Comparison of ENCODE assay signal across 24 cellular contexts in the genomic region with DNA sequence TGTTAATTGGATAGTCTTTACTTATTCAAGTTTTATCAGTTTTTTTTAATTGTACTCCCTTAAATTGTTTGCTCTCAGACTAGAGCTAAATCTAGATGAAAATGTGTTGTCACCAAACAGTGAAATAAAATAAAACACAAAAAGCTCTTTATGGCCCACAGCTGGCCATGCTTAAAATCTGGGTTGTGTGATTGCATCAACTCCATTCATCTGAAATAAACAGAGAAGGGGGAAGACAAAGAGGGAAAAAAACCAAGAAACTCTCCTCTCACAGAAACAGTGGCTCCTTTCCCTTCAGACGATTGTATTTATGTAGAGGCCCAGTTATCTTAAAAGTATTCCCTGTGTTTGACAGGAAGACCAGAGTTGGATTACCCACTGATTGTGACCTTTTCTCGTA.
DNase-seq lines count a peak whose midpoint lies in the region; ATAC-seq, FAIRE-seq and TF ChIP-seq lines count a peak whose summit lies in the region.
"Had no signal": no experiment of that assay in that cellular context is flagged by ENCODE, and none has a peak within 500 bp of the region (broad histone marks: within the 10 kb centered on the region; RNA-seq: fewer than 3 reads in every experiment).

No MANE protein-coding gene starts in this region.

- ATAC-seq in DND-41 (ENCODE audit: insufficient read depth, low read depth), result no peak
- ATAC-seq in heart right ventricle, result peak in 4 of 8 donors; percentile 25 to 54 (median 36)

- no peaks in the 10 kb centered on the region for H3K9me2 ChIP-seq in MM.1S (replicated peaks; ENCODE audit: insufficient read depth, low read length)

- no peaks in the 10 kb centered on the region for H3K79me2 ChIP-seq in DND-41 (ENCODE audit: insufficient read depth, low read length)
- H3K79me2 ChIP-seq in MM.1S (ENCODE audit: low read length), result no peaks in the 10 kb centered on the region

- FAIRE-seq in endometrium (lab: Jason Lieb, UNC), result peak; percentile 94
- FAIRE-seq in RCC 7860 (lab: Jason Lieb, UNC), result no peak
- FAIRE-seq: G401.6, HTR-8/SVneo had no signal

- peaks cover 26% of the 10 kb centered on the region for H3K4me1 ChIP-seq in DND-41 (ENCODE audit: insufficient read depth, low read length)
- H3K4me1 ChIP-seq in heart right ventricle, result peaks cover 0 to 24% (median 0%) of the 10 kb centered on the region in 9 donors
- H3K4me1 ChIP-seq in MM.1S (ENCODE audit: low read length), result peaks cover 22% of the 10 kb centered on the region
- H3K4me1 ChIP-seq: HAP-1, Peyer's patch had no signal

- H3K36me3 ChIP-seq in DND-41 (ENCODE audit: insufficient read depth, low read length), result no peaks in the 10 kb centered on the region
- H3K36me3 ChIP-seq in heart right ventricle, result no peaks in the 10 kb centered on the region
- no peaks in the 10 kb centered on the region for H3K36me3 ChIP-seq in MM.1S (replicated peaks; ENCODE audit: insufficient read depth, low read length)
- no peaks in the 10 kb centered on the region for H3K36me3 ChIP-seq in brain microvascular endothelial cell (replicated peaks)
- H3K36me3 ChIP-seq: HAP-1, Peyer's patch had no signal

- no peak for TF ChIP-seq CTCF in DND-41 (IDR thresholded peaks at IDR 0.05; ENCODE audit: borderline replicate concordance, extremely low read depth, low read length, poor library complexity, severe bottlenecking)
- no peak for TF ChIP-seq CTCF in heart right ventricle (IDR thresholded peaks at IDR 0.05)
- no peak for TF ChIP-seq CTCF in MM.1S (IDR thresholded peaks at IDR 0.05; ENCODE audit: low read length)
- no peak for TF ChIP-seq CTCF in brain microvascular endothelial cell (IDR thresholded peaks at IDR 0.05; ENCODE audit: low read depth, low read length, missing control alignments)
- no peak for TF ChIP-seq CTCF in GM10248 (IDR thresholded peaks at IDR 0.05; ENCODE audit: control extremely low read depth, extremely low read depth, low read depth, missing control alignments)

- H3K27me3 ChIP-seq in DND-41 (ENCODE audit: insufficient read depth, low read length, poor library complexity) (no peaks in the 10 kb centered on the region), heart right ventricle (peaks cover 0 to 7% (median 0%) of the 10 kb centered on the region in 7 donors), MM.1S (replicated peaks; ENCODE audit: insufficient read depth, low read length) (no peaks in the 10 kb centered on the region), brain microvascular endothelial cell (replicated peaks) (no peaks in the 10 kb centered on the region)
- H3K27me3 ChIP-seq: Peyer's patch had no signal

- in situ Hi-C loops in brain microvascular endothelial cell (cut with HindIII; ENCODE audit: low pct_ligation_motif_present, low sequenced_read_pairs), result no loop called here

- H4K20me1 ChIP-seq in DND-41 (ENCODE audit: insufficient read depth, low read length) (no peaks in the 10 kb centered on the region), MM.1S (ENCODE audit: insufficient read depth, low read length) (no peaks in the 10 kb centered on the region)

- no peak overlapping the region for H3K9ac ChIP-seq in DND-41 (ENCODE audit: low read depth, low read length)
- H3K9ac ChIP-seq in MM.1S (ENCODE audit: low read length), result no peak overlapping the region

- 44 to 45% methylated on average over 2 of the region's 2 CpGs for WGBS in heart right ventricle, 2 donors

- CTCF ChIA-PET in GM10248 (lab: Yijun Ruan, JAX), result no interaction called here

- peak overlapping the region; percentile 5; the same call in 1 of the 2 replicates for H3K27ac ChIP-seq in DND-41 (ENCODE audit: low read length)
- peak overlapping the region in 8 of 10 donors; percentile 0 to 64 (median 40) for H3K27ac ChIP-seq in heart right ventricle
- H3K27ac ChIP-seq in MM.1S (ENCODE audit: low read length), result no peak overlapping the region
- no peak overlapping the region for H3K27ac ChIP-seq in brain microvascular endothelial cell
- H3K27ac ChIP-seq: Peyer's patch, SK-N-MC had no signal

- intact Hi-C loops in heart right ventricle (cut with DNase I), result no loop called here

- H3K4me2 ChIP-seq in DND-41 (ENCODE audit: insufficient read depth, low read length) (no peak overlapping the region), MM.1S (ENCODE audit: low read depth, low read length) (no peak overlapping the region)

- H3K4me3 ChIP-seq in DND-41 (ENCODE audit: low read depth in 1 of 2, low read length in 2 of 2) (no peak overlapping the region), heart right ventricle (no peak overlapping the region), MM.1S (ENCODE audit: low read length) (no peak overlapping the region), brain microvascular endothelial cell (ENCODE audit: low read depth, low read length) (no peak overlapping the region)
- H3K4me3 ChIP-seq: HAP-1, Peyer's patch, SK-N-MC had no signal

- POLR2A ChIA-PET in GM10248 (lab: Yijun Ruan, JAX), result no interaction called here

- H3F3A ChIP-seq in MM.1S (ENCODE audit: insufficient read depth, low read length), result peaks cover 20% of the 10 kb centered on the region

- H2AFZ ChIP-seq in DND-41 (ENCODE audit: low read depth, low read length) (peak overlapping the region; percentile 19; the same call in 1 of the 2 replicates), MM.1S (ENCODE audit: low read length) (no peak overlapping the region)

- DNase-seq in DND-41 (no peak), heart right ventricle (no peak), pons (ENCODE audit: low spot score) (peak; percentile 47), MM.1S (no peak), RCC 7860 (ENCODE audit: low spot score) (no peak), brain microvascular endothelial cell (no peak), GM10248 (ENCODE audit: extremely low spot score) (no peak)
- DNase-seq: DMS 273 treated with DMSO at 0.1 percent for 48 hours; IMR-90; Karpas-422; NCI-H1048; NCI-H1436 treated with DMSO at 0.1 percent for 48 hours; NCI-H2029 treated with DMSO at 0.1 percent for 48 hours; NCI-H2171 treated with DMSO at 0.1 percent for 48 hours; NCI-H446; NCI-H69; NK-92 treated with Interleukin-12 subunit alpha and Interleukin-12 subunit beta, amount 100 ng/mL, for 24 hours; Peyer's patch; SHP77 had no signal

- H3K9me3 ChIP-seq in DND-41 (ENCODE audit: insufficient read depth, low read length, severe bottlenecking), result peaks cover 2% of the 10 kb centered on the region
- H3K9me3 ChIP-seq in heart right ventricle, result peaks cover 0 to 3% (median 0%) of the 10 kb centered on the region in 11 donors
- H3K9me3 ChIP-seq in MM.1S (replicated peaks; ENCODE audit: insufficient read depth, low read length), result no peaks in the 10 kb centered on the region
- H3K9me3 ChIP-seq: HAP-1, Peyer's patch had no signal

Comparison
In these comparisons a context has a peak if more than half of its experiments do, and no peak if none do; other contexts are left out.
1. H3K27ac ChIP-seq: peak in DND-41 (single experiment) and heart right ventricle (8 of 10); none in MM.1S (single experiment) and brain microvascular endothelial cell (single experiment).